In the genomic region with DNA sequence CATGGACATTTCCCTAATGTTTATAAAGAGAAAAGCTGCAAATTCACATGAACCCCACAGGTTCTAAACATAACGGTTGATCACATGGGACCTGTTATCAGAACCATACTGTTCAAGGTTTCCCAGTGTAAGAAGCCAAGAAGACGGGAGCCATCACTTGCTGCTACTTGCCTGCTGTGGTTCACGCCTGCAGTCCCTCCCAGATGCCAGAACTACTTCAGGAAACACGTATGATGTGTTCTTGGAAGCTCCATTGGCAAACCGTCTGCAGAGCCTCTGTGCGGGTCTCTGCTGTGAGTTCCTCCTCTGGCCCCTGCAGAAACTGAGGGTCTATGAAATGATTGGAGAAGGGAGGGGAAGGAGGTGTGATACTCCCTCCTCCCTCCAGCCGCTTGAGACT, we compare ENCODE assay signal across 22 cellular contexts.
"Had no signal": no experiment of that assay in that cellular context is flagged by ENCODE, and none has a peak within 500 bp of the region (broad histone marks: within the 10 kb centered on the region; RNA-seq: fewer than 3 reads in every experiment).

No MANE protein-coding gene starts in this region.

- H3K4me3 ChIP-seq: esophagus muscularis mucosa, gastroesophageal sphincter, left ventricle myocardium inferior, lower lobe of right lung, neural progenitor cell, pancreas, psoas muscle, right lobe of liver, spleen, thoracic aorta, transverse colon had no signal

- H3K9me3 ChIP-seq: lower lobe of right lung, pancreas, psoas muscle, right lobe of liver, thoracic aorta, transverse colon had no signal

- H3K27ac ChIP-seq: esophagus muscularis mucosa, gastroesophageal sphincter, left ventricle myocardium inferior, lower lobe of right lung, neural progenitor cell, pancreas, psoas muscle, right lobe of liver, spleen, thoracic aorta, transverse colon had no signal

- DNase-seq: glutamatergic neuron; islet precursor cell; left cardiac atrium; left ventricle myocardium inferior; lower lobe of right lung; midbrain; occipital lobe; pancreas; psoas muscle; retina; right lobe of liver; spleen; stimulated activated CD4-positive, alpha-beta T cell treated with anti-CD3 and anti-CD28 coated beads, Interleukin-15, amount 100 ng/mL, for 24 hours; stimulated activated CD4-positive, alpha-beta T cell treated with anti-CD3 and anti-CD28 coated beads, Interleukin-1b, Interleukin-23, amount 100 ng/mL, for 48 hours; stimulated activated CD4-positive, alpha-beta T cell treated with anti-CD3 and anti-CD28 coated beads, Interleukin-4, amount 100 ng/mL, for 24 hours; transverse colon had no signal

- H3K4me1 ChIP-seq: neural progenitor cell, pancreas, psoas muscle, right lobe of liver, spleen, transverse colon had no signal

- ATAC-seq: gastroesophageal sphincter; left cardiac atrium; lower lobe of right lung; natural killer cell treated with Interleukin-12 subunit alpha and Interleukin-12 subunit beta and Interleukin-15 and Interleukin-18, amount 100 ng/mL, for 72 hours; pancreas; psoas muscle; right lobe of liver; stimulated activated memory B cell treated with anti-CD40 and anti-IgM and Interleukin-4, amounts not matched to agents 10 μg/mL and 1 μg/mL and 100 μg/mL, for 72 hours had no signal

- H3K36me3 ChIP-seq: esophagus muscularis mucosa, neural progenitor cell, pancreas, thoracic aorta, transverse colon had no signal

- H3K27me3 ChIP-seq: esophagus muscularis mucosa, gastroesophageal sphincter, neural progenitor cell, pancreas, right lobe of liver, spleen, transverse colon had no signal
